Comparison of ENCODE assay signal across 1 cellular context in genomic region chr1:112619518-112620458, GRCh38.
TF ChIP-seq lines count a peak whose summit lies in the region.

Gene CAPZA1, plus strand, starts transcription at chr1:112619832. Its CDS starts 13 bp downstream, at chr1:112619845.

TF ChIP-seq in HepG2, 621 proteins besides CTCF, POLR2A, EP300 and RAD21 (continued from another document and continues in another):
- TF ChIP-seq ZNF382 (CRISPR knock-in tag; IDR thresholded peaks at IDR 0.05; ENCODE audit: borderline replicate concordance) (no peak), SAFB2 (CRISPR knock-in tag; IDR thresholded peaks at IDR 0.05; ENCODE audit: borderline replicate concordance, low read depth) (no peak), CENPBD1 (CRISPR knock-in tag; IDR thresholded peaks at IDR 0.05; ENCODE audit: borderline replicate concordance, low read depth) (no peak), ZNF343 (CRISPR knock-in tag; IDR thresholded peaks at IDR 0.05) (peak; percentile 39; the same call in 1 of the 2 replicates), KAT8 (CRISPR knock-in tag; IDR thresholded peaks at IDR 0.05) (peak; percentile 77; the same call in 1 of the 2 replicates), KDM1A (CRISPR knock-in tag; IDR thresholded peaks at IDR 0.05) (no peak), NFKBIZ (CRISPR knock-in tag; IDR thresholded peaks at IDR 0.05) (no peak), ZNF605 (CRISPR knock-in tag; IDR thresholded peaks at IDR 0.05) (no peak), MBD4 (IDR thresholded peaks at IDR 0.05; ENCODE audit: borderline replicate concordance, low read length) (no peak), DMTF1 (CRISPR knock-in tag; IDR thresholded peaks at IDR 0.05) (no peak), MYC (CRISPR knock-in tag; IDR thresholded peaks at IDR 0.05; ENCODE audit: borderline replicate concordance) (peak; percentile 55; the same call in 1 of the 2 replicates), ZKSCAN5 (CRISPR knock-in tag; IDR thresholded peaks at IDR 0.05) (no peak), HMGXB4 (CRISPR knock-in tag; IDR thresholded peaks at IDR 0.05; ENCODE audit: borderline replicate concordance in 1 of 2, low read depth in 1 of 2) (0 out of 4 replicates have a peak, but pooled peaks of 1 of the 2 experiments have one; percentile 20), ZNF777 (CRISPR knock-in tag; IDR thresholded peaks at IDR 0.05) (peak; percentile 96), ZNF747 (CRISPR knock-in tag; IDR thresholded peaks at IDR 0.05; ENCODE audit: borderline replicate concordance) (no peak), HNF4A (CRISPR knock-in tag; IDR thresholded peaks at IDR 0.05) (no peak), ZNF333 (CRISPR knock-in tag; IDR thresholded peaks at IDR 0.05; ENCODE audit: borderline replicate concordance) (0 out of 2 replicates have a peak, but pooled peaks have one; percentile 2), CREM (IDR thresholded peaks at IDR 0.05) (peak; percentile 92), CREM (CRISPR knock-in tag; IDR thresholded peaks at IDR 0.05) (no peak), TARDBP (CRISPR knock-in tag; IDR thresholded peaks at IDR 0.05) (no peak), ZNF563 (CRISPR knock-in tag; IDR thresholded peaks at IDR 0.05) (peak; percentile 43; the same call in 1 of the 2 replicates), YEATS4 (CRISPR knock-in tag; IDR thresholded peaks at IDR 0.05; ENCODE audit: borderline replicate concordance) (peak; percentile 43), CREB1 (IDR thresholded peaks at IDR 0.05) (peak; percentile 90), CREB1 (CRISPR knock-in tag; IDR thresholded peaks at IDR 0.05) (peak; percentile 94), IKZF4 (CRISPR knock-in tag; IDR thresholded peaks at IDR 0.05; ENCODE audit: borderline replicate concordance, low read depth, not compliant biosample characterization) (no peak), ZNF556 (CRISPR knock-in tag; IDR thresholded peaks at IDR 0.05; ENCODE audit: borderline replicate concordance) (peak; percentile 52; the same call in 1 of the 2 replicates), POGZ (CRISPR knock-in tag; IDR thresholded peaks at IDR 0.05) (peak; percentile 84), ZNF530 (CRISPR knock-in tag; IDR thresholded peaks at IDR 0.05; ENCODE audit: low read depth) (0 out of 2 replicates have a peak, but pooled peaks have one; percentile 24), AHR (CRISPR knock-in tag; IDR thresholded peaks at IDR 0.05) (no peak; the same call in 1 of the 2 replicates), ZSCAN29 (CRISPR knock-in tag; conservative IDR thresholded peaks at IDR 0.05) (no peak), FIP1L1 (IDR thresholded peaks at IDR 0.05; ENCODE audit: borderline replicate concordance, insufficient read depth, low read depth, low read length) (no peak), SRSF9 (IDR thresholded peaks at IDR 0.05; ENCODE audit: borderline replicate concordance, insufficient read depth, low read depth, low read length, poor library complexity, severe bottlenecking) (no peak), ZSCAN30 (CRISPR knock-in tag; IDR thresholded peaks at IDR 0.05) (no peak), DNMT3B (CRISPR knock-in tag; conservative IDR thresholded peaks at IDR 0.05) (no peak), ZNF547 (CRISPR knock-in tag; IDR thresholded peaks at IDR 0.05) (no peak), ZNF30 (CRISPR knock-in tag; IDR thresholded peaks at IDR 0.05) (no peak), ISL2 (CRISPR knock-in tag; IDR thresholded peaks at IDR 0.05) (0 out of 2 replicates have a peak, but pooled peaks have one; percentile 32), LCORL (IDR thresholded peaks at IDR 0.05) (no peak), LCORL (CRISPR knock-in tag; IDR thresholded peaks at IDR 0.05) (peak; percentile 39; the same call in 1 of the 2 replicates), ZNF562 (CRISPR knock-in tag; IDR thresholded peaks at IDR 0.05; ENCODE audit: borderline replicate concordance) (no peak), ZNF142 (CRISPR knock-in tag; IDR thresholded peaks at IDR 0.05) (no peak), ZNF317 (CRISPR knock-in tag; IDR thresholded peaks at IDR 0.05) (peak; percentile 7; the same call in 1 of the 2 replicates), ZNF296 (CRISPR knock-in tag; conservative IDR thresholded peaks at IDR 0.05) (no peak), TCF7 (IDR thresholded peaks at IDR 0.05; ENCODE audit: low read depth) (no peak), MTA3 (CRISPR knock-in tag; IDR thresholded peaks at IDR 0.05) (no peak), ETV6 (CRISPR knock-in tag; conservative IDR thresholded peaks at IDR 0.05) (no peak), JUND (CRISPR knock-in tag; IDR thresholded peaks at IDR 0.05) (0 out of 2 replicates have a peak, but pooled peaks have one; percentile 26), NR2F6 (IDR thresholded peaks at IDR 0.05) (no peak), NR2F6 (CRISPR knock-in tag; IDR thresholded peaks at IDR 0.05) (no peak), ZNF383 (CRISPR knock-in tag; IDR thresholded peaks at IDR 0.05; ENCODE audit: borderline replicate concordance) (no peak), SNAI1 (CRISPR knock-in tag; IDR thresholded peaks at IDR 0.05; ENCODE audit: borderline replicate concordance) (peak; percentile 34; the same call in 1 of the 2 replicates), BHLHE40 (IDR thresholded peaks at IDR 0.05; ENCODE audit: low read length) (no peak)
- TF ChIP-seq, protein P1, sequence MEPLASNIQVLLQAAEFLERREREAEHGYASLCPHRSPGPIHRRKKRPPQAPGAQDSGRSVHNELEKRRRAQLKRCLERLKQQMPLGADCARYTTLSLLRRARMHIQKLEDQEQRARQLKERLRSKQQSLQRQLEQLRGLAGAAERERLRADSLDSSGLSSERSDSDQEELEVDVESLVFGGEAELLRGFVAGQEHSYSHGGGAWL (CRISPR knock-in tag; IDR thresholded peaks at IDR 0.05), result 0 out of 2 replicates have a peak, but pooled peaks have one; percentile 31
- TF ChIP-seq, protein P2, sequence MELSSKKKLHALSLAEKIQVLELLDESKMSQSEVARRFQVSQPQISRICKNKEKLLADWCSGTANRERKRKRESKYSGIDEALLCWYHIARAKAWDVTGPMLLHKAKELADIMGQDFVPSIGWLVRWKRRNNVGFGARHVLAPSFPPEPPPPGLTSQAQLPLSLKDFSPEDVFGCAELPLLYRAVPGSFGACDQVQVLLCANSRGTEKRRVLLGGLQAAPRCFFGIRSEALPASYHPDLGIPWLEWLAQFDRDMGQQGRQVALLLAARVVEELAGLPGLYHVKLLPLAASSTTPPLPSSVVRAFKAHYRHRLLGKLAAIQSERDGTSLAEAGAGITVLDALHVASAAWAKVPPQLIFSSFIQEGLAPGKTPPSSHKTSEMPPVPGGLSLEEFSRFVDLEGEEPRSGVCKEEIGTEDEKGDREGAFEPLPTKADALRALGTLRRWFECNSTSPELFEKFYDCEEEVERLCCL (CRISPR knock-in tag; IDR thresholded peaks at IDR 0.05; ENCODE audit: borderline replicate concordance), result no peak
